ENCODE assay signal across 35 cellular contexts in the genomic region with DNA sequence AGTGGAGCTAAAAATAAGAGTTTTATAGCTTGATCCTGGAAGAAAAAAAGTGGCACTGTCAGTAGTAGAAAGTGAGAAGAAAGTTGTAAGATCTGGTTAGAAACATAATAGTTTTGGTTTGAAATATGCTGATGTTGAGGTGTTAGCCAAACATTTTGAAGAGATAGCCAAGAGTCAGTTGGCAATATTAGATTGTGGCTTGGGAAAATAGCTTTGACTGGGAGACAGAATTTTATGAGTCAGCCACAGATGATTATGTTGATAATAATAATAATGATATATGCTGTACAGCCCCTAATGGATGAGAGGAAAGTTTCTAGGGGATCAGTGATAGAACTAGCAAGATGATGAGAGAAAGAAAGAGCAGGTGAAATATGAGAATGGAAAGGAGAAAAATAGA. TPM values are rescaled to one million over a fixed set of nuclear protein-coding genes. Genes with fewer than 3 reads are reported as not detected.
"Had no signal": no experiment of that assay in that cellular context is flagged by ENCODE, and none has a peak within 500 bp of the region (broad histone marks: within the 10 kb centered on the region; RNA-seq: fewer than 3 reads in every experiment).

No MANE protein-coding gene starts in this region.

- H3K4me1 Mint-ChIP-seq: activated B cell treated with CpG ODN at 0.5 μM for 24 hours; activated T-helper 17 cell treated with anti-CD3 and anti-CD28 coated beads, Interleukin-2, amount 50 U/mL, for 72 hours had no signal

- H3K9me3 ChIP-seq: adrenal gland, Peyer's patch had no signal

- ATAC-seq: activated CD8-positive, alpha-beta T cell treated with anti-CD3 and anti-CD28 coated beads for 36 hours; activated naive CD4-positive, alpha-beta T cell treated with anti-CD3 and anti-CD28 coated beads, Interleukin-2, amount 50 U/mL, for 72 hours; activated T-cell treated with anti-CD3 and anti-CD28 coated beads, Interleukin-2, amount 50 U/mL, for 72 hours; activated T-helper 17 cell treated with anti-CD3 and anti-CD28 coated beads, Interleukin-2, amount 50 U/mL, for 72 hours had no signal

- H3K36me3 ChIP-seq: adrenal gland, brain microvascular endothelial cell, Peyer's patch, SJSA1 had no signal

- H3K27ac Mint-ChIP-seq: activated B cell treated with CpG ODN at 0.5 μM for 24 hours; activated CD8-positive, alpha-beta T cell treated with anti-CD3 and anti-CD28 coated beads for 36 hours; activated naive CD4-positive, alpha-beta T cell treated with anti-CD3 and anti-CD28 coated beads for 36 hours; activated naive CD4-positive, alpha-beta T cell treated with anti-CD3 and anti-CD28 coated beads, Interleukin-2, amount 50 U/mL, for 72 hours; activated T-cell treated with anti-CD3 and anti-CD28 coated beads, Interleukin-2, amount 50 U/mL, for 72 hours; activated T-helper 17 cell treated with anti-CD3 and anti-CD28 coated beads, Interleukin-2, amount 50 U/mL, for 72 hours had no signal

- H3K27me3 Mint-ChIP-seq: activated B cell treated with CpG ODN at 0.5 μM for 24 hours; activated CD8-positive, alpha-beta T cell treated with anti-CD3 and anti-CD28 coated beads for 36 hours; activated T-helper 17 cell treated with anti-CD3 and anti-CD28 coated beads, Interleukin-2, amount 50 U/mL, for 72 hours had no signal

- DNase-seq: activated B cell treated with CpG ODN at 0.5 μM for 24 hours; activated CD4-positive, alpha-beta T cell treated with anti-CD3 and anti-CD28 coated beads for 4 hours; activated CD4-positive, CD25-positive, alpha-beta regulatory T cell treated with anti-CD3 and anti-CD28 coated beads, Interleukin-2, amount 50 U/mL, for 72 hours; activated CD8-positive, alpha-beta T cell treated with anti-CD3 and anti-CD28 coated beads for 36 hours; activated gamma-delta T cell; activated naive CD4-positive, alpha-beta T cell treated with anti-CD3 and anti-CD28 coated beads for 36 hours; activated T-cell treated with anti-CD3 and anti-CD28 coated beads, Interleukin-2, amount 50 U/mL, for 1 hour; activated T-cell treated with anti-CD3 and anti-CD28 coated beads, Interleukin-2, amount 50 U/mL, for 72 hours; adrenal gland; anterior cingulate cortex; brain microvascular endothelial cell; central memory CD4-positive, alpha-beta T cell; MM.1S; NCI-H1092 treated with DMSO at 0.1 percent for 48 hours; NCI-H1417; NCI-H146; NCI-H187; NCI-H2029 treated with DMSO at 0.1 percent for 48 hours; NCI-H2107; NCI-H2171; NCI-H510A treated with DMSO at 0.1 percent for 48 hours; NCI-H69; Peyer's patch; RPMI8226; SHP77 treated with DMSO at 0.1 percent for 48 hours; SW 1271; T-helper 1 cell; T-helper 2 cell; T-helper 9 cell had no signal

- H3K4me3 Mint-ChIP-seq: activated B cell treated with CpG ODN at 0.5 μM for 24 hours; activated CD8-positive, alpha-beta T cell treated with anti-CD3 and anti-CD28 coated beads for 36 hours; activated naive CD4-positive, alpha-beta T cell treated with anti-CD3 and anti-CD28 coated beads for 36 hours; activated T-cell treated with anti-CD3 and anti-CD28 coated beads, Interleukin-2, amount 50 U/mL, for 72 hours; activated T-helper 17 cell treated with anti-CD3 and anti-CD28 coated beads, Interleukin-2, amount 50 U/mL, for 72 hours had no signal

- H3K27ac ChIP-seq: adrenal gland, brain microvascular endothelial cell, KMS-11, Peyer's patch, SJSA1, VCaP had no signal

- H3K27me3 ChIP-seq: adrenal gland, brain microvascular endothelial cell, Peyer's patch, SJSA1 had no signal

- H3K4me2 ChIP-seq: KMS-11 had no signal

- H3K4me1 ChIP-seq: adrenal gland, Peyer's patch, SJSA1 had no signal

- H3K4me3 ChIP-seq: adrenal gland, Peyer's patch, SJSA1 had no signal

- H3K9ac ChIP-seq: KMS-11 had no signal

- H3K36me3 Mint-ChIP-seq: activated naive CD4-positive, alpha-beta T cell treated with anti-CD3 and anti-CD28 coated beads, Interleukin-2, amount 50 U/mL, for 72 hours had no signal

RNA-seq across cellular contexts. Expression of gene CDH18, which starts 12.4 kb away (rescaled TPM):
- total RNA-seq: activated B cell treated with CpG ODN at 0.5 μM for 24 hours; activated CD8-positive, alpha-beta memory T cell treated with anti-CD3 and anti-CD28 coated beads for 36 hours; activated CD8-positive, alpha-beta T cell treated with anti-CD3 and anti-CD28 coated beads for 36 hours; activated naive CD4-positive, alpha-beta T cell treated with anti-CD3 and anti-CD28 coated beads for 36 hours; activated naive CD4-positive, alpha-beta T cell treated with anti-CD3 and anti-CD28 coated beads, Interleukin-2, amount 50 U/mL, for 72 hours; activated T-cell treated with anti-CD3 and anti-CD28 coated beads, Interleukin-2, amount 50 U/mL, for 72 hours; activated T-helper 17 cell treated with anti-CD3 and anti-CD28 coated beads, Interleukin-2, amount 50 U/mL, for 72 hours; Peyer's patch; SJSA1 had no signal
